Comparison of ENCODE assay signal across 12 cellular contexts in the genomic region with DNA sequence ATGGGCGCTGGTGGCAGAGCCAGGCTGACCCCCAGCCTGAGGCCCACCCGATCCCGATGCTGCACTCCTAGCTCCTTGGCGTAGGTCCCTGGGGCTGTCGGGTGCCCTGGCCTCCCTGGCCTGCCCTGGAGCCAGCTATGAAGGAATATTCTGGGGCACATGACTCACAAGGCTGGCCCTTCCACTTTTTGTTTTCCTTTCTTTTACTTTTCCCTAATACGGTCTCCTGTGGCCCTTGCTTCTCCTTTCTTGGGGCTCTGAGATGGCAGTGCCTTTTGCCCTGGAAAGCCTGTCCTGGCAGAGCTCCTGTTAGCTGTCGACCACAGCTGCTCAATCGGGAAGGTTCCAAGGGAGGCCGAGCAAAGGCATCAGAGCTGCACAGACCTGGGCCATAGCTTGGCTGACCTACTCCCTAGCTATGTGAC. TPM values are rescaled to one million over a fixed set of nuclear protein-coding genes. Genes with fewer than 3 reads are reported as not detected.
A peak's percentile ranks its signal among the peaks of the same experiment; 100 is the strongest.
DNase-seq lines count a peak whose midpoint lies in the region; ATAC-seq and TF ChIP-seq lines count a peak whose summit lies in the region.
"Had no signal": no experiment of that assay in that cellular context is flagged by ENCODE, and none has a peak within 500 bp of the region (broad histone marks: within the 10 kb centered on the region; RNA-seq: fewer than 3 reads in every experiment).

No MANE protein-coding gene starts in this region.

- no peak overlapping the region for H4K91ac ChIP-seq in H9 (ENCODE audit: insufficient read length, low read depth, low read length)

- H2AFZ ChIP-seq in H9 (ENCODE audit: low read length), result no peak overlapping the region
- H2AFZ ChIP-seq: hepatocyte had no signal

- H4K20me1 ChIP-seq in H9 (ENCODE audit: control insufficient read depth, insufficient read depth, insufficient read length), result no peaks in the 10 kb centered on the region

- H3K4me2 ChIP-seq in H9 (ENCODE audit: insufficient read depth, insufficient read length, low read length), result no peak overlapping the region
- H3K4me2 ChIP-seq: hepatocyte had no signal

- no peak overlapping the region for H3K56ac ChIP-seq in H9 (ENCODE audit: insufficient read length, low read depth, low read length)

- peak overlapping the region; percentile 73 to 87 (median 74); a peak in 4 of 7 replicates for H3K27ac Mint-ChIP-seq in H9
- H3K27ac Mint-ChIP-seq: stimulated activated naive B cell treated with anti-CD40 and anti-IgM and Interleukin-4, amounts not matched to agents 10 μg/mL and 1 μg/mL and 100 μg/mL, for 72 hours had no signal

- H3K4me1 ChIP-seq in H9 (ENCODE audit: insufficient read depth, low read length), result peaks cover 26% of the 10 kb centered on the region; the same call in 1 of the 2 replicates
- H3K4me1 ChIP-seq in left lung, result peaks cover 15 to 28% of the 10 kb centered on the region in 2 donors

- no CpG with 5 or more reads among the region's 9 CpGs for WGBS in H9 (ENCODE audit: extremely low coverage, insufficient read length, low lambda C conversion rate)

- H3K18ac ChIP-seq in H9 (ENCODE audit: insufficient read length, low read depth, low read length), result no peak overlapping the region

- H2BK12ac ChIP-seq in H9 (ENCODE audit: insufficient read length, low read depth, low read length), result no peak overlapping the region

- no peak overlapping the region for H3K4me3 ChIP-seq in left lung
- H3K4me3 ChIP-seq: hepatocyte had no signal

- no peak overlapping the region for H3K9ac ChIP-seq in H9 (ENCODE audit: extremely low read depth, insufficient read length, low read length)

- H3K4me3 Mint-ChIP-seq in H9, result no peak overlapping the region
- H3K4me3 Mint-ChIP-seq: stimulated activated naive B cell treated with anti-CD40 and anti-IgM and Interleukin-4, amounts not matched to agents 10 μg/mL and 1 μg/mL and 100 μg/mL, for 72 hours had no signal

- H3K79me1 ChIP-seq in H9 (ENCODE audit: insufficient read depth, low read depth, low read length, poor library complexity, severe bottlenecking), result no peaks in the 10 kb centered on the region

- H3K27me3 ChIP-seq in H9 (ENCODE audit: insufficient read depth, low read length) (no peaks in the 10 kb centered on the region), left lung (no peaks in the 10 kb centered on the region)
- H3K27me3 ChIP-seq: hepatocyte had no signal

- H3K23me2 ChIP-seq in H9 (ENCODE audit: insufficient read length, low read depth, low read length, poor library complexity, severe bottlenecking), result no peaks in the 10 kb centered on the region

- no peak overlapping the region for H2BK20ac ChIP-seq in H9 (ENCODE audit: low read depth, low read length, poor library complexity, severe bottlenecking)

- no peaks in the 10 kb centered on the region; the same call in 1 of the 2 replicates for H3K27me3 Mint-ChIP-seq in H9 (ENCODE audit: low read depth)

- H3K14ac ChIP-seq in H9 (ENCODE audit: insufficient read depth, low read length), result peak overlapping the region; percentile 32; the same call in 1 of the 2 replicates

- H2BK15ac ChIP-seq in H9 (ENCODE audit: low read depth, low read length), result no peak overlapping the region

- H3K4ac ChIP-seq in H9 (ENCODE audit: low read depth, low read length), result no peak overlapping the region

- H2BK5ac ChIP-seq in H9 (ENCODE audit: insufficient read length, low read length), result no peak overlapping the region

- intact Hi-C loops in left lung (cut with DNase I), result no loop called here

- peaks cover 79 to 90% of the 10 kb centered on the region in 2 experiments for H3K4me1 Mint-ChIP-seq in H9
- H3K4me1 Mint-ChIP-seq: stimulated activated naive B cell treated with anti-CD40 and anti-IgM and Interleukin-4, amounts not matched to agents 10 μg/mL and 1 μg/mL and 100 μg/mL, for 72 hours had no signal

- no peak overlapping the region for H3T11ph ChIP-seq in H9 (ENCODE audit: low read length)

- H2AK5ac ChIP-seq in H9 (ENCODE audit: insufficient read length, low read length), result no peak overlapping the region

- peak; percentile 59 for ATAC-seq in left lung
- no peak for ATAC-seq in HG02840 (IDR thresholded peaks at IDR 0.05; ENCODE audit: low FRiP score, unreplicated experiment)
- ATAC-seq in HG02938 (IDR thresholded peaks at IDR 0.05; ENCODE audit: unreplicated experiment), result no peak
- ATAC-seq: activated CD4-positive, CD25-positive, alpha-beta regulatory T cell treated with anti-CD3 and anti-CD28 coated beads, Interleukin-2, amount 50 U/mL, for 24 hours; stimulated activated naive B cell treated with anti-CD40 and anti-IgM and Interleukin-4, amounts not matched to agents 10 μg/mL and 1 μg/mL and 100 μg/mL, for 72 hours had no signal

- H2BK120ac ChIP-seq in H9 (ENCODE audit: low read depth, low read length, poor library complexity, severe bottlenecking), result no peak overlapping the region

- peaks cover 7% of the 10 kb centered on the region; the same call in 1 of the 2 replicates for H3K79me2 ChIP-seq in H9 (ENCODE audit: insufficient read depth, low read length)

- TF ChIP-seq CTCF in H9 (conservative IDR thresholded peaks at IDR 0.05), result no peak
- no peak for TF ChIP-seq CTCF in left lung (IDR thresholded peaks at IDR 0.05)

- H3K9me3 ChIP-seq in H9 (ENCODE audit: control insufficient read depth, low read depth, low read length) (no peaks in the 10 kb centered on the region), left lung (no peaks in the 10 kb centered on the region)

- DNase-seq in H9, result no peak
- peak; percentile 73 for DNase-seq in cerebellar cortex (ENCODE audit: low spot score)
- peak in 1 of 2 donors; percentile 51 for DNase-seq in left lung
- DNase-seq in substantia nigra (lab: John Stamatoyannopoulos, UW), result peak in 18 of 49 donors; percentile 38 to 74 (median 54)
- no peak for DNase-seq in OCI-M2 (lab: John Stamatoyannopoulos, UW; ENCODE audit: unreplicated experiment)
- no peak for DNase-seq in activated CD4-positive, alpha-beta T cell treated with anti-CD3 and anti-CD28 coated beads for 1 hour
- DNase-seq: DND-41; stimulated activated naive B cell treated with anti-CD40 and anti-IgM and Interleukin-4, amounts not matched to agents 10 μg/mL and 1 μg/mL and 100 μg/mL, for 72 hours had no signal

- no peak overlapping the region for H3K23ac ChIP-seq in H9 (ENCODE audit: insufficient read length, low read depth, low read length)

- H3K36me3 ChIP-seq in left lung, result no peaks in the 10 kb centered on the region

- H3K27ac ChIP-seq in H9 (ENCODE audit: insufficient read length, low read depth, low read length) (no peak overlapping the region), left lung (peak overlapping the region; percentile 42 to 61), substantia nigra (ENCODE audit: low read depth, low read length, poor library complexity, severe bottlenecking) (peak overlapping the region; percentile 16)

- H4K5ac ChIP-seq in H9 (ENCODE audit: insufficient read length, low read depth, low read length), result no peak overlapping the region

- H4K8ac ChIP-seq in H9 (replicated peaks; ENCODE audit: insufficient read length, low read depth, low read length), result no peak overlapping the region

- no peaks in the 10 kb centered on the region for H3K9me3 Mint-ChIP-seq in H9
- H3K9me3 Mint-ChIP-seq: stimulated activated naive B cell treated with anti-CD40 and anti-IgM and Interleukin-4, amounts not matched to agents 10 μg/mL and 1 μg/mL and 100 μg/mL, for 72 hours had no signal

- no peaks in the 10 kb centered on the region; a peak in 1 of 7 replicates for H3K36me3 Mint-ChIP-seq in H9 (ENCODE audit: insufficient read depth in 1 of 3, low read depth in 3 of 3)
- H3K36me3 Mint-ChIP-seq: stimulated activated naive B cell treated with anti-CD40 and anti-IgM and Interleukin-4, amounts not matched to agents 10 μg/mL and 1 μg/mL and 100 μg/mL, for 72 hours had no signal

RNA-seq across cellular contexts. Expression of a gene that starts 22.1 kb away (rescaled TPM):
- total RNA-seq in H9 (2021), result 20.2 and 21.4 TPM in 2 replicates
- 10 to 100 TPM; 26.5 to 39.6 TPM for total RNA-seq in left lung
